2 cellular contexts compared by ENCODE assay signal in genomic region chr20:31637660-31638059, GRCh38.
TF ChIP-seq lines count a peak whose summit lies in the region.

COX4I2 (plus strand) TSS chr20:31637912; CDS start chr20:31639018, 1,106 bp downstream.

TF ChIP-seq in GM23338, 12 proteins besides CTCF, POLR2A, EP300 and RAD21:
- TF ChIP-seq ZNF114 (CRISPR knock-in tag; IDR thresholded peaks at IDR 0.05) = no peak
- TF ChIP-seq CREB1 (CRISPR knock-in tag; IDR thresholded peaks at IDR 0.05; ENCODE audit: low read depth) = no peak
- no peak for TF ChIP-seq EZH2phosphoT487 (IDR thresholded peaks at IDR 0.05; ENCODE audit: unreplicated experiment)
- TF ChIP-seq ZNF462 (CRISPR knock-in tag; IDR thresholded peaks at IDR 0.05) = no peak
- TF ChIP-seq STAT1 (IDR thresholded peaks at IDR 0.05; ENCODE audit: unreplicated experiment) = no peak
- TF ChIP-seq ZNF331 (CRISPR knock-in tag; IDR thresholded peaks at IDR 0.05; ENCODE audit: low read depth) = no peak
- no peak for TF ChIP-seq POLR2AphosphoS5 (IDR thresholded peaks at IDR 0.05; ENCODE audit: low read depth)
- TF ChIP-seq JUNB (IDR thresholded peaks at IDR 0.05; ENCODE audit: unreplicated experiment) = no peak
- TF ChIP-seq, protein P1, sequence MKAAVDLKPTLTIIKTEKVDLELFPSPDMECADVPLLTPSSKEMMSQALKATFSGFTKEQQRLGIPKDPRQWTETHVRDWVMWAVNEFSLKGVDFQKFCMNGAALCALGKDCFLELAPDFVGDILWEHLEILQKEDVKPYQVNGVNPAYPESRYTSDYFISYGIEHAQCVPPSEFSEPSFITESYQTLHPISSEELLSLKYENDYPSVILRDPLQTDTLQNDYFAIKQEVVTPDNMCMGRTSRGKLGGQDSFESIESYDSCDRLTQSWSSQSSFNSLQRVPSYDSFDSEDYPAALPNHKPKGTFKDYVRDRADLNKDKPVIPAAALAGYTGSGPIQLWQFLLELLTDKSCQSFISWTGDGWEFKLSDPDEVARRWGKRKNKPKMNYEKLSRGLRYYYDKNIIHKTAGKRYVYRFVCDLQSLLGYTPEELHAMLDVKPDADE (IDR thresholded peaks at IDR 0.05) = no peak
- no peak for TF ChIP-seq NANOG (IDR thresholded peaks at IDR 0.05; ENCODE audit: borderline replicate concordance)
- TF ChIP-seq REST (IDR thresholded peaks at IDR 0.05; ENCODE audit: unreplicated experiment) = no peak
- TF ChIP-seq EZH2 (IDR thresholded peaks at IDR 0.05; ENCODE audit: low read depth, unreplicated experiment) = no peak

TF ChIP-seq in H1, 55 proteins besides CTCF, POLR2A, EP300 and RAD21:
- TF ChIP-seq GABPA (IDR thresholded peaks at IDR 0.05; ENCODE audit: borderline replicate concordance, insufficient read depth, low read length) = no peak
- TF ChIP-seq BACH1 (IDR thresholded peaks at IDR 0.05; ENCODE audit: low read length) = no peak
- TF ChIP-seq SUZ12 (IDR thresholded peaks at IDR 0.05; ENCODE audit: low read length) = no peak
- no peak for TF ChIP-seq GTF2F1 (IDR thresholded peaks at IDR 0.05; ENCODE audit: borderline replicate concordance, low read depth, low read length)
- no peak for TF ChIP-seq ZNF274 (IDR thresholded peaks at IDR 0.05; ENCODE audit: borderline replicate concordance, extremely low read depth, low read length)
- TF ChIP-seq TBP (IDR thresholded peaks at IDR 0.05; ENCODE audit: low read depth, low read length) = no peak
- no peak for TF ChIP-seq TEAD4 (IDR thresholded peaks at IDR 0.05; ENCODE audit: low read depth, low read length)
- TF ChIP-seq TAF1 (IDR thresholded peaks at IDR 0.05; ENCODE audit: low read depth, low read length) = no peak
- no peak for TF ChIP-seq MAX (IDR thresholded peaks at IDR 0.05)
- TF ChIP-seq NRF1 (IDR thresholded peaks at IDR 0.05; ENCODE audit: low read depth, low read length) = no peak
- no peak for TF ChIP-seq POLR2AphosphoS5 (IDR thresholded peaks at IDR 0.05; ENCODE audit: low read depth, low read length)
- no peak for TF ChIP-seq CREB1 (IDR thresholded peaks at IDR 0.05)
- TF ChIP-seq YY1 (IDR thresholded peaks at IDR 0.05; ENCODE audit: low read depth, low read length) = no peak
- TF ChIP-seq, protein P2, sequence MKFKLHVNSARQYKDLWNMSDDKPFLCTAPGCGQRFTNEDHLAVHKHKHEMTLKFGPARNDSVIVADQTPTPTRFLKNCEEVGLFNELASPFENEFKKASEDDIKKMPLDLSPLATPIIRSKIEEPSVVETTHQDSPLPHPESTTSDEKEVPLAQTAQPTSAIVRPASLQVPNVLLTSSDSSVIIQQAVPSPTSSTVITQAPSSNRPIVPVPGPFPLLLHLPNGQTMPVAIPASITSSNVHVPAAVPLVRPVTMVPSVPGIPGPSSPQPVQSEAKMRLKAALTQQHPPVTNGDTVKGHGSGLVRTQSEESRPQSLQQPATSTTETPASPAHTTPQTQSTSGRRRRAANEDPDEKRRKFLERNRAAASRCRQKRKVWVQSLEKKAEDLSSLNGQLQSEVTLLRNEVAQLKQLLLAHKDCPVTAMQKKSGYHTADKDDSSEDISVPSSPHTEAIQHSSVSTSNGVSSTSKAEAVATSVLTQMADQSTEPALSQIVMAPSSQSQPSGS (IDR thresholded peaks at IDR 0.05; ENCODE audit: low read length) = no peak
